19 cellular contexts compared by ENCODE assay signal in genomic region chr20:44112889-44113641, GRCh38.
"Had no signal": no experiment of that assay in that cellular context is flagged by ENCODE, and none has a peak within 500 bp of the region (broad histone marks: within the 10 kb centered on the region; RNA-seq: fewer than 3 reads in every experiment).

No MANE protein-coding gene starts in this region.

- H3K4me1 ChIP-seq: body of pancreas, tibial nerve, uterus had no signal

- DNase-seq: activated CD4-positive, alpha-beta T cell treated with anti-CD3 and anti-CD28 coated beads, Interleukin-2, amount 50 U/mL, for 4 hours; activated naive CD4-positive, alpha-beta T cell treated with Interleukin-2 at 50 U/mL for 16 hours; activated naive CD8-positive, alpha-beta T cell treated with anti-CD3 and anti-CD28 coated beads, Interleukin-2, amount 10 ng/mL, durations not matched to agents 7 days and 5 days; activated T-cell treated with anti-CD3 and anti-CD28 coated beads, Interleukin-2, amount 50 U/mL, for 24 hours; amygdala; body of pancreas; caudate nucleus; left colon; ovary; spleen; stimulated activated naive B cell treated with anti-CD40 and anti-IgM and Interleukin-4, amounts not matched to agents 10 μg/mL and 1 μg/mL and 100 μg/mL, for 72 hours; uterus had no signal

- H3K36me3 ChIP-seq: ovary, spleen, tibial nerve, uterus had no signal

- ATAC-seq: body of pancreas; left colon; stimulated activated naive B cell treated with anti-CD40 and anti-IgM and Interleukin-4, amounts not matched to agents 10 μg/mL and 1 μg/mL and 100 μg/mL, for 72 hours had no signal

- H3K27me3 ChIP-seq: hepatocyte, ovary, uterus had no signal

- H3K4me3 ChIP-seq: body of pancreas, hepatocyte, lung, ovary, spleen, tibial nerve, uterus had no signal

- H3K27ac ChIP-seq: body of pancreas, hepatocyte, ovary, spleen, tibial nerve had no signal

- FAIRE-seq: colon, endometrium, islet of Langerhans, TTC549 had no signal

- H3K9me3 ChIP-seq: body of pancreas, ovary, uterus had no signal
